Comparison of ENCODE assay signal across 1 cellular context in genomic region chr13:44815507-44816074, GRCh38.
TF ChIP-seq lines count a peak whose summit lies in the region.

No MANE protein-coding gene starts in this region.

TF ChIP-seq in HepG2, 621 proteins besides CTCF, POLR2A, EP300 and RAD21 (continued from another document and continues in another):
- TF ChIP-seq, protein P1, sequence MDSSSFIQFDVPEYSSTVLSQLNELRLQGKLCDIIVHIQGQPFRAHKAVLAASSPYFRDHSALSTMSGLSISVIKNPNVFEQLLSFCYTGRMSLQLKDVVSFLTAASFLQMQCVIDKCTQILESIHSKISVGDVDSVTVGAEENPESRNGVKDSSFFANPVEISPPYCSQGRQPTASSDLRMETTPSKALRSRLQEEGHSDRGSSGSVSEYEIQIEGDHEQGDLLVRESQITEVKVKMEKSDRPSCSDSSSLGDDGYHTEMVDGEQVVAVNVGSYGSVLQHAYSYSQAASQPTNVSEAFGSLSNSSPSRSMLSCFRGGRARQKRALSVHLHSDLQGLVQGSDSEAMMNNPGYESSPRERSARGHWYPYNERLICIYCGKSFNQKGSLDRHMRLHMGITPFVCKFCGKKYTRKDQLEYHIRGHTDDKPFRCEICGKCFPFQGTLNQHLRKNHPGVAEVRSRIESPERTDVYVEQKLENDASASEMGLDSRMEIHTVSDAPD (CRISPR knock-in tag; IDR thresholded peaks at IDR 0.05), result no peak
- no peak for TF ChIP-seq PRMT3 (CRISPR knock-in tag; IDR thresholded peaks at IDR 0.05; ENCODE audit: borderline replicate concordance, low read depth)
- no peak for TF ChIP-seq JDP2 (CRISPR knock-in tag; IDR thresholded peaks at IDR 0.05; ENCODE audit: borderline replicate concordance)
- TF ChIP-seq ZKSCAN1 (IDR thresholded peaks at IDR 0.05; ENCODE audit: low read length), result 0 out of 2 replicates have a peak, but pooled peaks have one; percentile 9
- TF ChIP-seq HMG20B (CRISPR knock-in tag; conservative IDR thresholded peaks at IDR 0.05), result 0 out of 2 replicates have a peak, but pooled peaks have one; percentile 31
- no peak for TF ChIP-seq IKZF4 (CRISPR knock-in tag; IDR thresholded peaks at IDR 0.05; ENCODE audit: borderline replicate concordance, low read depth, not compliant biosample characterization)
- no peak for TF ChIP-seq PRDM4 (CRISPR knock-in tag; IDR thresholded peaks at IDR 0.05; ENCODE audit: borderline replicate concordance)
- peak; percentile 31; the same call in 1 of the 2 replicates for TF ChIP-seq CREM (IDR thresholded peaks at IDR 0.05)
- no peak for TF ChIP-seq CREM (CRISPR knock-in tag; IDR thresholded peaks at IDR 0.05)
- TF ChIP-seq, protein P2, sequence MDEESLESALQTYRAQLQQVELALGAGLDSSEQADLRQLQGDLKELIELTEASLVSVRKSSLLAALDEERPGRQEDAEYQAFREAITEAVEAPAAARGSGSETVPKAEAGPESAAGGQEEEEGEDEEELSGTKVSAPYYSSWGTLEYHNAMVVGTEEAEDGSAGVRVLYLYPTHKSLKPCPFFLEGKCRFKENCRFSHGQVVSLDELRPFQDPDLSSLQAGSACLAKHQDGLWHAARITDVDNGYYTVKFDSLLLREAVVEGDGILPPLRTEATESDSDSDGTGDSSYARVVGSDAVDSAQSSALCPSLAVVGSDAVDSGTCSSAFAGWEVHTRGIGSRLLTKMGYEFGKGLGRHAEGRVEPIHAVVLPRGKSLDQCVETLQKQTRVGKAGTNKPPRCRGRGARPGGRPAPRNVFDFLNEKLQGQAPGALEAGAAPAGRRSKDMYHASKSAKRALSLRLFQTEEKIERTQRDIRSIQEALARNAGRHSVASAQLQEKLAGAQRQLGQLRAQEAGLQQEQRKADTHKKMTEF (CRISPR knock-in tag; IDR thresholded peaks at IDR 0.05), result no peak
- TF ChIP-seq ZFP62 (CRISPR knock-in tag; IDR thresholded peaks at IDR 0.05), result no peak
- TF ChIP-seq SMYD3 (CRISPR knock-in tag; IDR thresholded peaks at IDR 0.05), result no peak
- no peak for TF ChIP-seq ZNF510 (CRISPR knock-in tag; IDR thresholded peaks at IDR 0.05; ENCODE audit: low read depth)
- TF ChIP-seq KDM2A (CRISPR knock-in tag; IDR thresholded peaks at IDR 0.05; ENCODE audit: borderline replicate concordance, low read depth), result no peak
- TF ChIP-seq, protein P3, sequence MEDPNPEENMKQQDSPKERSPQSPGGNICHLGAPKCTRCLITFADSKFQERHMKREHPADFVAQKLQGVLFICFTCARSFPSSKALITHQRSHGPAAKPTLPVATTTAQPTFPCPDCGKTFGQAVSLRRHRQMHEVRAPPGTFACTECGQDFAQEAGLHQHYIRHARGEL (CRISPR knock-in tag; IDR thresholded peaks at IDR 0.05), result no peak
- TF ChIP-seq SNAPC5 (CRISPR knock-in tag; IDR thresholded peaks at IDR 0.05; ENCODE audit: borderline replicate concordance), result no peak
- TF ChIP-seq ZNF496 (CRISPR knock-in tag; IDR thresholded peaks at IDR 0.05; ENCODE audit: insufficient replicate concordance), result no peak
- TF ChIP-seq FOXA3 (CRISPR knock-in tag; IDR thresholded peaks at IDR 0.05), result peak; percentile 12; the same call in 1 of the 2 replicates
- TF ChIP-seq TAF15 (IDR thresholded peaks at IDR 0.05; ENCODE audit: low read depth, low read length, poor library complexity, severe bottlenecking), result no peak
- TF ChIP-seq ZNF780A (CRISPR knock-in tag; IDR thresholded peaks at IDR 0.05), result no peak
- no peak for TF ChIP-seq ZNF878 (CRISPR knock-in tag; IDR thresholded peaks at IDR 0.05)
- TF ChIP-seq, protein P4, sequence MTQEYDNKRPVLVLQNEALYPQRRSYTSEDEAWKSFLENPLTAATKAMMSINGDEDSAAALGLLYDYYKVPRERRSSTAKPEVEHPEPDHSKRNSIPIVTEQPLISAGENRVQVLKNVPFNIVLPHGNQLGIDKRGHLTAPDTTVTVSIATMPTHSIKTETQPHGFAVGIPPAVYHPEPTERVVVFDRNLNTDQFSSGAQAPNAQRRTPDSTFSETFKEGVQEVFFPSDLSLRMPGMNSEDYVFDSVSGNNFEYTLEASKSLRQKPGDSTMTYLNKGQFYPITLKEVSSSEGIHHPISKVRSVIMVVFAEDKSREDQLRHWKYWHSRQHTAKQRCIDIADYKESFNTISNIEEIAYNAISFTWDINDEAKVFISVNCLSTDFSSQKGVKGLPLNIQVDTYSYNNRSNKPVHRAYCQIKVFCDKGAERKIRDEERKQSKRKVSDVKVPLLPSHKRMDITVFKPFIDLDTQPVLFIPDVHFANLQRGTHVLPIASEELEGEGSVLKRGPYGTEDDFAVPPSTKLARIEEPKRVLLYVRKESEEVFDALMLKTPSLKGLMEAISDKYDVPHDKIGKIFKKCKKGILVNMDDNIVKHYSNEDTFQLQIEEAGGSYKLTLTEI (CRISPR knock-in tag; conservative IDR thresholded peaks at IDR 0.05), result no peak
- TF ChIP-seq, protein P5, sequence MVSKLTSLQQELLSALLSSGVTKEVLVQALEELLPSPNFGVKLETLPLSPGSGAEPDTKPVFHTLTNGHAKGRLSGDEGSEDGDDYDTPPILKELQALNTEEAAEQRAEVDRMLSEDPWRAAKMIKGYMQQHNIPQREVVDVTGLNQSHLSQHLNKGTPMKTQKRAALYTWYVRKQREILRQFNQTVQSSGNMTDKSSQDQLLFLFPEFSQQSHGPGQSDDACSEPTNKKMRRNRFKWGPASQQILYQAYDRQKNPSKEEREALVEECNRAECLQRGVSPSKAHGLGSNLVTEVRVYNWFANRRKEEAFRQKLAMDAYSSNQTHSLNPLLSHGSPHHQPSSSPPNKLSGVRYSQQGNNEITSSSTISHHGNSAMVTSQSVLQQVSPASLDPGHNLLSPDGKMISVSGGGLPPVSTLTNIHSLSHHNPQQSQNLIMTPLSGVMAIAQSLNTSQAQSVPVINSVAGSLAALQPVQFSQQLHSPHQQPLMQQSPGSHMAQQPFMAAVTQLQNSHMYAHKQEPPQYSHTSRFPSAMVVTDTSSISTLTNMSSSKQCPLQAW (CRISPR knock-in tag; IDR thresholded peaks at IDR 0.05), result no peak
- TF ChIP-seq GFI1 (CRISPR knock-in tag; IDR thresholded peaks at IDR 0.05; ENCODE audit: borderline replicate concordance), result peak; percentile 58; the same call in 1 of the 2 replicates
- 0 out of 2 replicates have a peak, but pooled peaks have one; percentile 53 for TF ChIP-seq NFE2 (CRISPR knock-in tag; IDR thresholded peaks at IDR 0.05)
- TF ChIP-seq CHD2 (IDR thresholded peaks at IDR 0.05; ENCODE audit: low read depth, low read length), result no peak
- no peak for TF ChIP-seq SMAD3 (CRISPR knock-in tag; IDR thresholded peaks at IDR 0.05)
- TF ChIP-seq, protein P6, sequence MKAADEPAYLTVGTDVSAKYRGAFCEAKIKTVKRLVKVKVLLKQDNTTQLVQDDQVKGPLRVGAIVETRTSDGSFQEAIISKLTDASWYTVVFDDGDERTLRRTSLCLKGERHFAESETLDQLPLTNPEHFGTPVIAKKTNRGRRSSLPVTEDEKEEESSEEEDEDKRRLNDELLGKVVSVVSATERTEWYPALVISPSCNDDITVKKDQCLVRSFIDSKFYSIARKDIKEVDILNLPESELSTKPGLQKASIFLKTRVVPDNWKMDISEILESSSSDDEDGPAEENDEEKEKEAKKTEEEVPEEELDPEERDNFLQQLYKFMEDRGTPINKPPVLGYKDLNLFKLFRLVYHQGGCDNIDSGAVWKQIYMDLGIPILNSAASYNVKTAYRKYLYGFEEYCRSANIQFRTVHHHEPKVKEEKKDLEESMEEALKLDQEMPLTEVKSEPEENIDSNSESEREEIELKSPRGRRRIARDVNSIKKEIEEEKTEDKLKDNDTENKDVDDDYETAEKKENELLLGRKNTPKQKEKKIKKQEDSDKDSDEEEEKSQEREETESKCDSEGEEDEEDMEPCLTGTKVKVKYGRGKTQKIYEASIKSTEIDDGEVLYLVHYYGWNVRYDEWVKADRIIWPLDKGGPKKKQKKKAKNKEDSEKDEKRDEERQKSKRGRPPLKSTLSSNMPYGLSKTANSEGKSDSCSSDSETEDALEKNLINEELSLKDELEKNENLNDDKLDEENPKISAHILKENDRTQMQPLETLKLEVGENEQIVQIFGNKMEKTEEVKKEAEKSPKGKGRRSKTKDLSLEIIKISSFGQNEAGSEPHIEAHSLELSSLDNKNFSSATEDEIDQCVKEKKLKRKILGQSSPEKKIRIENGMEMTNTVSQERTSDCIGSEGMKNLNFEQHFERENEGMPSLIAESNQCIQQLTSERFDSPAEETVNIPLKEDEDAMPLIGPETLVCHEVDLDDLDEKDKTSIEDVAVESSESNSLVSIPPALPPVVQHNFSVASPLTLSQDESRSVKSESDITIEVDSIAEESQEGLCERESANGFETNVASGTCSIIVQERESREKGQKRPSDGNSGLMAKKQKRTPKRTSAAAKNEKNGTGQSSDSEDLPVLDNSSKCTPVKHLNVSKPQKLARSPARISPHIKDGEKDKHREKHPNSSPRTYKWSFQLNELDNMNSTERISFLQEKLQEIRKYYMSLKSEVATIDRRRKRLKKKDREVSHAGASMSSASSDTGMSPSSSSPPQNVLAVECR (CRISPR knock-in tag; IDR thresholded peaks at IDR 0.05; ENCODE audit: borderline replicate concordance), result no peak
- TF ChIP-seq TCF7 (IDR thresholded peaks at IDR 0.05; ENCODE audit: low read depth), result peak; percentile 57
- no peak for TF ChIP-seq GTF3A (CRISPR knock-in tag; conservative IDR thresholded peaks at IDR 0.05)
- TF ChIP-seq ZNF142 (CRISPR knock-in tag; IDR thresholded peaks at IDR 0.05), result no peak
- TF ChIP-seq, protein P7, sequence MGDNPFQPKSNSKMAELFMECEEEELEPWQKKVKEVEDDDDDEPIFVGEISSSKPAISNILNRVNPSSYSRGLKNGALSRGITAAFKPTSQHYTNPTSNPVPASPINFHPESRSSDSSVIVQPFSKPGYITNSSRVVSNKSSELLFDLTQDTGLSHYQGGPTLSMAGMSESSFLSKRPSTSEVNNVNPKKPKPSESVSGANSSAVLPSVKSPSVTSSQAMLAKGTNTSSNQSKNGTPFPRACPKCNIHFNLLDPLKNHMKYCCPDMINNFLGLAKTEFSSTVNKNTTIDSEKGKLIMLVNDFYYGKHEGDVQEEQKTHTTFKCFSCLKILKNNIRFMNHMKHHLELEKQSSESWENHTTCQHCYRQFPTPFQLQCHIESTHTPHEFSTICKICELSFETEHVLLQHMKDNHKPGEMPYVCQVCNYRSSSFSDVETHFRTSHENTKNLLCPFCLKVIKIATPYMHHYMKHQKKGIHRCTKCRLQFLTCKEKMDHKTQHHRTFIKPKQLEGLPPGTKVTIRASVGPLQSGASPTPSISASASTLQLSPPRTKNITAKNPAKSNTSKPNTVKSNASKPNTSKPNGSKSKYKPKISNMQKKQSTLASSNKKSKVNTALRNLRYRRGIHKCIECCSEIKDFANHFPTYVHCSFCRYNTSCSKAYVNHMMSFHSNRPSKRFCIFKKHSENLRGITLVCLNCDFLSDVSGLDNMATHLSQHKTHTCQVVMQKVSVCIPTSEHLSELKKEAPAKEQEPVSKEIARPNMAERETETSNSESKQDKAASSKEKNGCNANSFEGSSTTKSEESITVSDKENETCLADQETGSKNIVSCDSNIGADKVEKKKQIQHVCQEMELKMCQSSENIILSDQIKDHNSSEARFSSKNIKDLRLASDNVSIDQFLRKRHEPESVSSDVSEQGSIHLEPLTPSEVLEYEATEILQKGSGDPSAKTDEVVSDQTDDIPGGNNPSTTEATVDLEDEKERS (CRISPR knock-in tag; IDR thresholded peaks at IDR 0.05), result no peak
